1 cellular context compared by ENCODE assay signal in genomic region chr4:52712172-52712990, GRCh38.
A peak's percentile ranks its signal among the peaks of the same experiment; 100 is the strongest.
TF ChIP-seq lines count a peak whose summit lies in the region.

No MANE protein-coding gene starts in this region.

TF ChIP-seq in K562, 482 proteins besides CTCF, POLR2A, EP300 and RAD21 (continued from another document and continues in another):
- TF ChIP-seq FUS (optimal IDR thresholded peaks at IDR 0.05; ENCODE audit: low read depth, low read length) (peak; percentile 46), CREB3L1 (IDR thresholded peaks at IDR 0.05; ENCODE audit: borderline replicate concordance, low read depth) (peak; percentile 70; the same call in 1 of the 2 replicates), RHOXF2B (CRISPR knock-in tag; conservative IDR thresholded peaks at IDR 0.05) (no peak), HDAC2 (IDR thresholded peaks at IDR 0.05) (no peak), YY1 (IDR thresholded peaks at IDR 0.05; ENCODE audit: borderline replicate concordance in 1 of 3, control insufficient read depth in 1 of 3, extremely low read depth in 1 of 3, insufficient read depth in 3 of 3, insufficient read length in 1 of 3, insufficient replicate concordance in 2 of 3, low read depth in 1 of 3, low read length in 2 of 3) (peak in 2 of 3 experiments; percentile 68 to 76), JUND (IDR thresholded peaks at IDR 0.05; ENCODE audit: borderline replicate concordance, low read depth, low read length) (peak; percentile 92), JUND (tag; IDR thresholded peaks at IDR 0.05; ENCODE audit: borderline replicate concordance, low read depth, low read length) (no peak), ZNF224 (CRISPR knock-in tag; IDR thresholded peaks at IDR 0.05) (0 out of 2 replicates have a peak, but pooled peaks have one; percentile 1), TRIM25 (IDR thresholded peaks at IDR 0.05; ENCODE audit: borderline replicate concordance) (no peak), NR2C2 (CRISPR knock-in tag; IDR thresholded peaks at IDR 0.05) (no peak), NR2C2 (tag; IDR thresholded peaks at IDR 0.05) (peak; percentile 82), TBP (optimal IDR thresholded peaks at IDR 0.05; ENCODE audit: low read depth, low read length) (peak; percentile 98), PHF8 (IDR thresholded peaks at IDR 0.05; ENCODE audit: borderline replicate concordance, low read length) (peak; percentile 76; the same call in 1 of the 2 replicates), ESRRB (CRISPR knock-in tag; IDR thresholded peaks at IDR 0.05; ENCODE audit: borderline replicate concordance) (no peak), JUN (IDR thresholded peaks at IDR 0.05; ENCODE audit: borderline replicate concordance, low read depth, low read length) (peak; percentile 79; the same call in 1 of the 2 replicates), JUN (CRISPR knock-in tag; IDR thresholded peaks at IDR 0.05; ENCODE audit: borderline replicate concordance) (peak; percentile 57; the same call in 1 of the 2 replicates), ZNF280B (CRISPR knock-in tag; IDR thresholded peaks at IDR 0.05) (no peak), CHD2 (IDR thresholded peaks at IDR 0.05; ENCODE audit: low read depth, low read length) (peak; percentile 18; the same call in 1 of the 2 replicates), E2F4 (CRISPR knock-in tag; IDR thresholded peaks at IDR 0.05; ENCODE audit: low read depth) (no peak), ARID4B (CRISPR knock-in tag; IDR thresholded peaks at IDR 0.05) (peak; percentile 86), SUPT5H (IDR thresholded peaks at IDR 0.05) (peak; percentile 95), SNRNP70 (optimal IDR thresholded peaks at IDR 0.05; ENCODE audit: low read depth, low read length) (peak; percentile 70), ETV1 (tag; conservative IDR thresholded peaks at IDR 0.05; ENCODE audit: low read depth) (0 out of 2 replicates have a peak, but pooled peaks have one; percentile 17), AFF1 (IDR thresholded peaks at IDR 0.05; ENCODE audit: low read depth in 1 of 2, partially characterized antibody in 2 of 2) (no peak), ZNF717 (CRISPR knock-in tag; IDR thresholded peaks at IDR 0.05) (no peak), ZBTB34 (CRISPR knock-in tag; IDR thresholded peaks at IDR 0.05) (no peak), HBP1 (CRISPR knock-in tag; IDR thresholded peaks at IDR 0.05) (no peak), ELF1 (tag; IDR thresholded peaks at IDR 0.05) (0 out of 2 replicates have a peak, but pooled peaks have one; percentile 64), C11orf30 (IDR thresholded peaks at IDR 0.05; ENCODE audit: low read depth) (peak; percentile 60), SAFB (IDR thresholded peaks at IDR 0.05; ENCODE audit: borderline replicate concordance, low read depth, low read length) (peak; percentile 60; the same call in 1 of the 2 replicates), FOSL1 (tag; conservative IDR thresholded peaks at IDR 0.05) (peak; percentile 87; the same call in 1 of the 2 replicates), ZNF232 (CRISPR knock-in tag; IDR thresholded peaks at IDR 0.05) (no peak), ZNF121 (CRISPR knock-in tag; conservative IDR thresholded peaks at IDR 0.05) (no peak), CXXC5 (CRISPR knock-in tag; IDR thresholded peaks at IDR 0.05) (peak; percentile 61), NRF1 (conservative IDR thresholded peaks at IDR 0.05 in 1 of 2, IDR thresholded peaks at IDR 0.05 in 1 of 2) (peak; percentile 91 to 92), BHLHE40 (IDR thresholded peaks at IDR 0.05; ENCODE audit: low read length) (0 out of 2 replicates have a peak, but pooled peaks have one; percentile 3), BDP1 (IDR thresholded peaks at IDR 0.05; ENCODE audit: insufficient read depth, insufficient read length) (no peak), THRB (CRISPR knock-in tag; conservative IDR thresholded peaks at IDR 0.05) (no peak), ID3 (CRISPR knock-in tag; IDR thresholded peaks at IDR 0.05) (no peak), ID3 (tag; IDR thresholded peaks at IDR 0.05) (peak; percentile 55; the same call in 1 of the 2 replicates), L3MBTL2 (IDR thresholded peaks at IDR 0.05) (peak; percentile 96)
